In the genomic region with DNA sequence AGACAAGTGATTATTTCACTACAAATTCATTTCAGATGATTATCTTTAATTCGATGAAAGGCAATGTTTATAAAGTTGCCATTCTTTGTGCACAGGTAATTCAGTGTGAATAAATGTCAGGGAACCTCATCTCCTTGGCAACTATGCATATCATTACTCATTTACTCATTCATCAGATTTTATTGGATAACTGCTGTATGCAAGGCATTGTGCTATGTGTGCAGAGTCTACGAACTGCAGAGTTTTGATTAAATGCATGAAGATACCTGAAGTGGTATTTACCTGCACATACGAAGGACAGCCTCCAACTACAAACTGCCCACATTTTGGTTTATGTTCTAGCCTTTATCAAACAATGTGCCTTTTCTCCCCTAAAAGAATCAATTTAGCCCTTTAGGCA, we compare ENCODE assay signal across 10 cellular contexts. TPM values are rescaled to one million over a fixed set of nuclear protein-coding genes. Genes with fewer than 3 reads are reported as not detected.
DNase-seq lines count a peak whose midpoint lies in the region; TF ChIP-seq lines count a peak whose summit lies in the region.
"Had no signal": no experiment of that assay in that cellular context is flagged by ENCODE, and none has a peak within 500 bp of the region (broad histone marks: within the 10 kb centered on the region; RNA-seq: fewer than 3 reads in every experiment).

No MANE protein-coding gene starts in this region.

- peaks cover 10% of the 10 kb centered on the region; the same call in 1 of the 2 replicates for H3K36me3 ChIP-seq in BE2C
- H3K36me3 ChIP-seq in esophagus (ENCODE audit: control insufficient read depth in 2 of 2, insufficient read depth in 2 of 2, low read length in 1 of 2), result no peaks in the 10 kb centered on the region
- peaks cover 39% of the 10 kb centered on the region for H3K36me3 ChIP-seq in neuron (ENCODE audit: insufficient read depth, low read length)

- H3K27me3 ChIP-seq in BE2C, result no peaks in the 10 kb centered on the region
- H3K27me3 ChIP-seq in esophagus (ENCODE audit: control insufficient read depth in 1 of 2, insufficient read depth in 2 of 2, low read length in 2 of 2), result no peaks in the 10 kb centered on the region
- no peaks in the 10 kb centered on the region for H3K27me3 ChIP-seq in neuron (ENCODE audit: insufficient read depth, low read length)

- DNase-seq in BE2C (no peak), NCI-H748 (lab: John Stamatoyannopoulos, UW; ENCODE audit: unreplicated experiment) (peak; percentile 69), mesenteric fat pad (ENCODE audit: low spot score) (no peak), hippocampal formation (lab: John Stamatoyannopoulos, UW) (no peak), HUDEP-2 (lab: John Stamatoyannopoulos, UW; ENCODE audit: unreplicated experiment in 76 of 76) (no peak)
- DNase-seq in stimulated activated CD4-positive, alpha-beta T cell treated with anti-CD3 and anti-CD28 coated beads, Interleukin-1b, Interleukin-23, amount 100 ng/mL, for 48 hours, result no peak
- DNase-seq: CD8-positive, alpha-beta memory T cell; central memory CD4-positive, alpha-beta T cell had no signal

- H2AFZ ChIP-seq in neuron (ENCODE audit: low read depth, low read length), result no peak overlapping the region

- H3K4me1 ChIP-seq in BE2C (no peaks in the 10 kb centered on the region), esophagus (ENCODE audit: control insufficient read depth in 2 of 2, insufficient read depth in 2 of 2, low read length in 1 of 2) (no peaks in the 10 kb centered on the region), neuron (ENCODE audit: insufficient read depth, low read length) (peaks cover 41% of the 10 kb centered on the region)

- WGBS in esophagus, 2 donors, result 33 to 40% methylated on average over 3 of the region's 3 CpGs

- H3K4me3 ChIP-seq in BE2C (ENCODE audit: low read depth, low read length), result peak overlapping the region; percentile 90
- H3K4me3 ChIP-seq in esophagus (ENCODE audit: low read depth in 1 of 2, low read length in 2 of 2), result peak overlapping the region in 1 of 2 donors; percentile 97
- H3K4me3 ChIP-seq in neuron (ENCODE audit: low read length), result peak overlapping the region; percentile 96

- peak overlapping the region; percentile 97 to 100 for H3K27ac ChIP-seq in esophagus (ENCODE audit: low read depth in 2 of 2, low read length in 1 of 2)

- no peak for TF ChIP-seq CTCF in BE2C (IDR thresholded peaks at IDR 0.05; ENCODE audit: low read depth, low read length)

- no peaks in the 10 kb centered on the region for H3K9me3 ChIP-seq in BE2C
- H3K9me3 ChIP-seq in esophagus (ENCODE audit: control insufficient read depth in 2 of 2, insufficient read depth in 1 of 2, low read depth in 1 of 2, low read length in 1 of 2), result no peaks in the 10 kb centered on the region
- no peaks in the 10 kb centered on the region for H3K9me3 ChIP-seq in neuron (ENCODE audit: low read length)

RNA-seq across cellular contexts. Expression of gene RND3, which starts 3.5 kb away (rescaled TPM):
- polyA plus RNA-seq in BE2C (2012; ENCODE audit: insufficient read depth, insufficient read length, low read depth), result 49.1 TPM
- 100 to 1,000 TPM in 1 of 2 donors, 10 to 100 TPM in 1; 47.6 to 151 TPM for polyA plus RNA-seq in esophagus
- total RNA-seq in mesenteric fat pad, result 225 TPM
- total RNA-seq: CD8-positive, alpha-beta memory T cell had no signal
- polyA plus RNA-seq: CD8-positive, alpha-beta memory T cell had no signal
